In genomic region chr11:27233654-27234042, GRCh38 we compare ENCODE assay signal across 7 cellular contexts.
A peak's percentile ranks its signal among the peaks of the same experiment; 100 is the strongest.
DNase-seq lines count a peak whose midpoint lies in the region; ATAC-seq, FAIRE-seq and TF ChIP-seq lines count a peak whose summit lies in the region.

No MANE protein-coding gene starts in this region.

- TF ChIP-seq POLR2A in GM12891 (IDR thresholded peaks at IDR 0.05; ENCODE audit: low read depth, low read length): no peak

- no peak for FAIRE-seq in GM12891 (lab: Jason Lieb, UNC)

- no peaks in the 10 kb centered on the region for H3K9me3 ChIP-seq in WERI-Rb-1 (ENCODE audit: severe bottlenecking)
- H3K9me3 ChIP-seq in CD8-positive, alpha-beta memory T cell (ENCODE audit: low read length): no peaks in the 10 kb centered on the region

- no peaks in the 10 kb centered on the region for H3K36me3 Mint-ChIP-seq in CD8-positive, alpha-beta memory T cell

- H3K27ac ChIP-seq in WERI-Rb-1 (peak overlapping the region; percentile 95), skin epidermis (peak overlapping the region in 16 of 21 experiments; percentile 0 to 81 (median 40))
- H3K27ac ChIP-seq in CD8-positive, alpha-beta memory T cell (ENCODE audit: low read depth, low read length): no peak overlapping the region

- peaks cover 3 to 8% of the 10 kb centered on the region in 2 donors for H3K27me3 Mint-ChIP-seq in CD8-positive, alpha-beta memory T cell

- peak overlapping the region in 1 of 8 donors; percentile 66 for H3K27ac Mint-ChIP-seq in CD8-positive, alpha-beta memory T cell

- no peak overlapping the region for H3K4me3 ChIP-seq in WERI-Rb-1 (ENCODE audit: low read depth, low read length)
- H3K4me3 ChIP-seq in skin epidermis: no peak overlapping the region
- no peak overlapping the region for H3K4me3 ChIP-seq in CD8-positive, alpha-beta memory T cell (ENCODE audit: low read length)

- ATAC-seq in GM19372 (IDR thresholded peaks at IDR 0.05; ENCODE audit: low read depth, unreplicated experiment): peak; percentile 12
- ATAC-seq in HG02981 (IDR thresholded peaks at IDR 0.05; ENCODE audit: unreplicated experiment): peak; percentile 11
- ATAC-seq in activated CD4-positive, CD25-positive, alpha-beta regulatory T cell treated with anti-CD3 and anti-CD28 coated beads, Interleukin-2, amount 50 U/mL, for 24 hours: no peak

- H3K36me3 ChIP-seq in WERI-Rb-1: no peaks in the 10 kb centered on the region
- H3K36me3 ChIP-seq in CD8-positive, alpha-beta memory T cell (ENCODE audit: insufficient read depth, low read length): no peaks in the 10 kb centered on the region

- H3K4me1 ChIP-seq in CD8-positive, alpha-beta memory T cell (ENCODE audit: insufficient read depth, low read length): no peaks in the 10 kb centered on the region

- TF ChIP-seq CTCF in WERI-Rb-1 (IDR thresholded peaks at IDR 0.05; ENCODE audit: low read depth, low read length): no peak

- CTCF ChIA-PET in CD8-positive, alpha-beta memory T cell (lab: Charles Lee): no interaction called here

- no peaks in the 10 kb centered on the region for H3K27me3 ChIP-seq in WERI-Rb-1 (ENCODE audit: insufficient read depth, low read depth, severe bottlenecking)
- H3K27me3 ChIP-seq in CD8-positive, alpha-beta memory T cell (ENCODE audit: insufficient read depth, low read length, poor library complexity, severe bottlenecking): no peaks in the 10 kb centered on the region

- peak; percentile 76 for DNase-seq in WERI-Rb-1
- DNase-seq in CD8-positive, alpha-beta memory T cell: no peak
- DNase-seq in GM12891 (ENCODE audit: insufficient read length, low spot score): no peak

- H3K4me1 Mint-ChIP-seq in CD8-positive, alpha-beta memory T cell: no peaks in the 10 kb centered on the region

- H3K9me3 Mint-ChIP-seq in CD8-positive, alpha-beta memory T cell: no peaks in the 10 kb centered on the region

- POLR2A ChIA-PET in CD8-positive, alpha-beta memory T cell (lab: Charles Lee): no interaction called here

- no peak overlapping the region for H3K4me3 Mint-ChIP-seq in CD8-positive, alpha-beta memory T cell

TF ChIP-seq in GM12891, 5 proteins besides CTCF, POLR2A, EP300 and RAD21:
- TF ChIP-seq POLR2AphosphoS5 (IDR thresholded peaks at IDR 0.05; ENCODE audit: low read depth, low read length): no peak

Comparison
In these comparisons a context has a peak if more than half of its experiments do, and no peak if none do; other contexts are left out.
1. ATAC-seq: peak in GM19372 (single experiment) and HG02981 (single experiment); none in activated CD4-positive, CD25-positive, alpha-beta regulatory T cell treated with anti-CD3 and anti-CD28 coated beads, Interleukin-2, amount 50 U/mL, for 24 hours (0 of 2).